ENCODE assay signal across 8 cellular contexts in the genomic region with DNA sequence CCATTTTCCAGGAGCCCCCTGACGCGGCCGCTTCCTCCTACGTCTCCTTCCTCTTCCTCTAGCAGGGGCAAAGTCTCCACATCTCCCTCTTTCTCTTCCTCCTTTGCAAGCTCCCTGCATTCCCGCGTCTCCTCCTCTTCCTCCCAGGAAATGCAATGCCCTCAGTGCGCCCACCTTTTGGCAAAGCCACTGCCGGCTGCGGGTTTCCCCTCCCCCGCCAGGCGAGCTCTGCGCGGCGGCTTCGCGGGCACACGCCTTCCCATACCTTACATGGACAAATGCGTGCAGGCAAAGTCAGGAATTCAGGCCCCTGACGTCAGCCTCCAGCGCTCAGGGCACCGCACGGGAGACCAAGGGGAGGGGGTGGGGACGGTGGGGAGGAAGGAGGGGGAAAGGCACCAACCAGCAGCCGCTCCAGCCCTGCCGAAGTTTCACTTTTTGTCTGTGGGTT. TPM values are rescaled to one million over a fixed set of nuclear protein-coding genes. Genes with fewer than 3 reads are reported as not detected.
DNase-seq lines count a peak whose midpoint lies in the region; TF ChIP-seq lines count a peak whose summit lies in the region.

No MANE protein-coding gene starts in this region.

- H3K27ac ChIP-seq in skeletal muscle tissue (ENCODE audit: low read depth, low read length), result peak overlapping the region; percentile 96

- no peak for TF ChIP-seq CTCF in choroid plexus epithelial cell (conservative IDR thresholded peaks at IDR 0.05; ENCODE audit: low read depth, low read length)

- peak overlapping the region; percentile 86 to 97 (median 96) for H3K9ac ChIP-seq in skeletal muscle tissue (ENCODE audit: low read depth in 1 of 3, low read length in 3 of 3)

- H3K27me3 ChIP-seq in skeletal muscle tissue (ENCODE audit: control insufficient read depth in 3 of 3, insufficient read depth in 3 of 3, low read length in 3 of 3), result no peaks in the 10 kb centered on the region

- H3K36me3 ChIP-seq in skeletal muscle tissue (ENCODE audit: control insufficient read depth in 3 of 3, insufficient read depth in 3 of 3, low read length in 3 of 3), result no peaks in the 10 kb centered on the region

- H3K4me1 ChIP-seq in skeletal muscle tissue (ENCODE audit: control insufficient read depth in 3 of 3, insufficient read depth in 3 of 3, low read length in 3 of 3), result peaks cover 33 to 43% (median 36%) of the 10 kb centered on the region in 3 donors

- no peaks in the 10 kb centered on the region for H3K9me3 ChIP-seq in skeletal muscle tissue (ENCODE audit: control insufficient read depth in 3 of 3, low read length in 3 of 3)

- peak; percentile 53 for DNase-seq in DMS53 treated with DMSO at 0.1 percent for 48 hours (lab: John Stamatoyannopoulos, UW; ENCODE audit: unreplicated experiment)
- DNase-seq in H4 (ENCODE audit: low spot score), result peak; percentile 98
- peak; percentile 78 for DNase-seq in NCI-H1105 (lab: John Stamatoyannopoulos, UW)
- peak; percentile 38 for DNase-seq in T-helper 9 cell
- DNase-seq in choroid plexus epithelial cell (ENCODE audit: low read depth), result peak; percentile 94
- peak; percentile 98 for DNase-seq in islet precursor cell
- DNase-seq in GM19240 (ENCODE audit: insufficient read length, low spot score), result no peak

- H3K4me3 ChIP-seq in choroid plexus epithelial cell (ENCODE audit: low read depth, low read length) (peak overlapping the region; percentile 82), skeletal muscle tissue (ENCODE audit: low read length in 3 of 3) (peak overlapping the region; percentile 86 to 91 (median 89))

RNA-seq across cellular contexts. Expression of a gene that starts 0.4 kb away (rescaled TPM):
- total RNA-seq in H4 (2014; rRNA removed; shearing (Covaris generic)), result 13.5 and 28.3 TPM in 2 replicates
- 28.2 TPM for total RNA-seq in skeletal muscle tissue
